In genomic region chr3:178195824-178196223, GRCh38 we compare ENCODE assay signal across 8 cellular contexts.
DNase-seq lines count a peak whose midpoint lies in the region; ATAC-seq and TF ChIP-seq lines count a peak whose summit lies in the region.
"Had no signal": no experiment of that assay in that cellular context is flagged by ENCODE, and none has a peak within 500 bp of the region (broad histone marks: within the 10 kb centered on the region; RNA-seq: fewer than 3 reads in every experiment).

No MANE protein-coding gene starts in this region.

- no TSS peak for BruUV-seq in Caco-2 (replicated peaks; lab: Mats Ljungman, UMichigan)

- H3K4me1 ChIP-seq in Caco-2 = no peaks in the 10 kb centered on the region

- H3K4me3 Mint-ChIP-seq in Caco-2 (ENCODE audit: unreplicated experiment) = no peak overlapping the region
- H3K4me3 Mint-ChIP-seq: naive B cell had no signal

- peak; percentile 75 for ATAC-seq in GM19035 (IDR thresholded peaks at IDR 0.05; ENCODE audit: unreplicated experiment)
- peak; percentile 88 for ATAC-seq in HG02973 (IDR thresholded peaks at IDR 0.05; ENCODE audit: unreplicated experiment)
- ATAC-seq in sciatic nerve = peak; percentile 38

- no peaks in the 10 kb centered on the region for H3K36me3 Mint-ChIP-seq in Caco-2 (ENCODE audit: insufficient read depth, unreplicated experiment)
- H3K36me3 Mint-ChIP-seq: naive B cell had no signal

- no peak overlapping the region for H3K4me3 ChIP-seq in Caco-2 (ENCODE audit: low read depth, low read length)
- H3K4me3 ChIP-seq in MG63 = no peak overlapping the region

- peak; percentile 54 for DNase-seq in astrocyte of the hippocampus (ENCODE audit: low read depth, low spot score)
- DNase-seq in sciatic nerve (ENCODE audit: low spot score) = no peak
- DNase-seq in Caco-2 = no peak
- DNase-seq in MG63 = no peak
- DNase-seq in activated naive CD4-positive, alpha-beta T cell treated with Interleukin-2 at 50 U/mL for 16 hours = no peak
- DNase-seq: naive B cell had no signal

- no peak for TF ChIP-seq CTCF in Caco-2 (IDR thresholded peaks at IDR 0.05; ENCODE audit: insufficient read depth in 1 of 2, low read depth in 1 of 2, low read length in 1 of 2, severe bottlenecking in 1 of 2, unreplicated experiment in 1 of 2)

- H3K36me3 ChIP-seq in Caco-2 (ENCODE audit: control insufficient read depth, insufficient read depth, low read length) (no peaks in the 10 kb centered on the region), MG63 (no peaks in the 10 kb centered on the region)

- CTCF ChIA-PET in Caco-2 (lab: Charles Lee) = no interaction called here

- intact Hi-C loops in sciatic nerve (cut with DNase I) (no loop called here), Caco-2 (cut with micrococcal nuclease; ENCODE audit: unreplicated experiment) (no loop called here)

- no peak overlapping the region for H3K27ac Mint-ChIP-seq in Caco-2 (ENCODE audit: unreplicated experiment)
- H3K27ac Mint-ChIP-seq: naive B cell had no signal

- no peaks in the 10 kb centered on the region for H3K4me1 Mint-ChIP-seq in Caco-2 (ENCODE audit: low read depth, unreplicated experiment)
- H3K4me1 Mint-ChIP-seq: naive B cell had no signal

- POLR2A ChIA-PET in Caco-2 (lab: Charles Lee) = no interaction called here

- peaks cover 14% of the 10 kb centered on the region for H3K9me3 Mint-ChIP-seq in Caco-2 (ENCODE audit: unreplicated experiment)
- H3K9me3 Mint-ChIP-seq: naive B cell had no signal

- peaks cover 5% of the 10 kb centered on the region; the same call in 1 of the 2 replicates for H3K9me3 ChIP-seq in Caco-2
- H3K9me3 ChIP-seq in MG63 = no peaks in the 10 kb centered on the region

- H3K27me3 Mint-ChIP-seq in Caco-2 (ENCODE audit: insufficient read depth, unreplicated experiment) = no peaks in the 10 kb centered on the region
- H3K27me3 Mint-ChIP-seq: naive B cell had no signal

- H3K27me3 ChIP-seq in Caco-2 (replicated peaks; ENCODE audit: control insufficient read depth, insufficient read depth, low read length) = no peaks in the 10 kb centered on the region
- H3K27me3 ChIP-seq in MG63 = no peaks in the 10 kb centered on the region

Comparison
In these comparisons a context has a peak if more than half of its experiments do, and no peak if none do; other contexts are left out.
1. ATAC-seq: peak in every context shown above with its lines; median percentile 88 in HG02973; 75 in GM19035; 38 in sciatic nerve.